ENCODE assay signal across 1 cellular context in the genomic region with DNA sequence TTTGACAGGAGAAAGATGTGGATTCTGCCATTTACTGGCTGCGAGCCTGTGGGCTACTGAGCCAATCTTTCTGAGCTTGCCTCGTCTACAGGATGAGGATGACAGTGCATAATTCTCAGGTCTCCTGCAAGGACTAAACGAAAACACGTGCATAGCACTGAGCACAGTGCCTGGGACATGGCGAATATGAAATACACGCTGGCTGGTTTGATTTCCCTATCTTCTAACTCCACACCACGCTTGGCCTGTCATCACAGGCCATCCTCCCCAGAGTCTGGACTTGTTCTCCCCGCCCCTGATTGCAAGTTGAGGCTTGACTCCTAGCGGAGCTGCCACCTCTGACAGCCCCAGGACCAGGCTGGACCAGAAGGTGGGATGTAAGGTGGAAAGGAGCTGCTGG.
TF ChIP-seq lines count a peak whose summit lies in the region.

No MANE protein-coding gene starts in this region.

TF ChIP-seq in H1, 55 proteins besides CTCF, POLR2A, EP300 and RAD21:
- TF ChIP-seq EGR1 (IDR thresholded peaks at IDR 0.05; ENCODE audit: borderline replicate concordance, low read depth, low read length), result no peak
- TF ChIP-seq CHD1 (IDR thresholded peaks at IDR 0.05; ENCODE audit: low read depth, low read length), result no peak
- TF ChIP-seq POLR2AphosphoS5 (IDR thresholded peaks at IDR 0.05; ENCODE audit: low read depth, low read length), result no peak
- TF ChIP-seq, protein P1, sequence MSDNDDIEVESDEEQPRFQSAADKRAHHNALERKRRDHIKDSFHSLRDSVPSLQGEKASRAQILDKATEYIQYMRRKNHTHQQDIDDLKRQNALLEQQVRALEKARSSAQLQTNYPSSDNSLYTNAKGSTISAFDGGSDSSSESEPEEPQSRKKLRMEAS (IDR thresholded peaks at IDR 0.05), result no peak
- no peak for TF ChIP-seq CEBPB (IDR thresholded peaks at IDR 0.05; ENCODE audit: low read depth, low read length)
- TF ChIP-seq TCF12 (IDR thresholded peaks at IDR 0.05; ENCODE audit: low read depth, low read length), result no peak
- TF ChIP-seq BCL11A (IDR thresholded peaks at IDR 0.05; ENCODE audit: low read depth in 2 of 2, low read length in 2 of 2), result no peak
